8 cellular contexts compared by ENCODE assay signal in genomic region chr1:149285645-149286044, GRCh38.
DNase-seq lines count a peak whose midpoint lies in the region; ATAC-seq, FAIRE-seq and TF ChIP-seq lines count a peak whose summit lies in the region.
"Not testable (repeated sequence)": the region's sequence is repeated elsewhere in the genome, so short reads cannot be mapped to it uniquely, and the experiment has no call there.

No MANE protein-coding gene starts in this region.

- H3K9ac ChIP-seq in astrocyte (ENCODE audit: low read length); smooth muscle cell (ENCODE audit: low read depth): not testable (repeated sequence)

- not testable (repeated sequence) for H3K36me3 ChIP-seq in CD4-positive, CD25-positive, alpha-beta regulatory T cell (ENCODE audit: control insufficient read depth, insufficient read depth, low read length); RWPE2 (ENCODE audit: low read depth); astrocyte (ENCODE audit: insufficient read depth, low read length); smooth muscle cell (ENCODE audit: low read depth); stomach

- not testable (repeated sequence) for H3K4me1 Mint-ChIP-seq in CD4-positive, CD25-positive, alpha-beta regulatory T cell; activated CD8-positive, alpha-beta T cell treated with anti-CD3 and anti-CD28 coated beads for 36 hours (ENCODE audit: low read depth); astrocyte (ENCODE audit: low read depth, unreplicated experiment); mesothelial cell of epicardium

- under 1% methylated on average over 16 of the region's 39 CpGs for WGBS in smooth muscle cell (ENCODE audit: low lambda C conversion rate)
- WGBS in stomach, 5 donors = 1 to 2% (median 2%) methylated on average over 8 to 10 of the region's 39 CpGs; no CpG with 5 or more reads in 2 of the 5 donors

- not testable (repeated sequence) for H3K9me3 Mint-ChIP-seq in CD4-positive, CD25-positive, alpha-beta regulatory T cell; activated CD8-positive, alpha-beta T cell treated with anti-CD3 and anti-CD28 coated beads for 36 hours; astrocyte (ENCODE audit: unreplicated experiment); mesothelial cell of epicardium

- H3K27ac ChIP-seq in CD4-positive, CD25-positive, alpha-beta regulatory T cell (ENCODE audit: insufficient read depth, low read length, poor library complexity, severe bottlenecking); RWPE2 (ENCODE audit: poor library complexity, severe bottlenecking); astrocyte (ENCODE audit: low read depth, low read length); smooth muscle cell (ENCODE audit: low read depth); stomach: not testable (repeated sequence)

- H3F3A ChIP-seq in smooth muscle cell (ENCODE audit: low read depth) = not testable (repeated sequence)

- not testable (repeated sequence) for H4K20me1 ChIP-seq in astrocyte (ENCODE audit: insufficient read depth, low read length); smooth muscle cell (ENCODE audit: low read depth)

- not testable (repeated sequence) for H2AFZ ChIP-seq in astrocyte (ENCODE audit: low read depth, low read length); smooth muscle cell (ENCODE audit: low read depth)

- not testable (repeated sequence) for H3K27ac Mint-ChIP-seq in CD4-positive, CD25-positive, alpha-beta regulatory T cell; activated CD8-positive, alpha-beta T cell treated with anti-CD3 and anti-CD28 coated beads for 36 hours; astrocyte (ENCODE audit: unreplicated experiment)
- peak overlapping the region; percentile 61 for H3K27ac Mint-ChIP-seq in mesothelial cell of epicardium

- intact Hi-C loops in activated CD8-positive, alpha-beta T cell treated with anti-CD3 and anti-CD28 coated beads for 36 hours (cut with micrococcal nuclease); stomach (cut with DNase I; ENCODE audit: low total_unique reads): not testable (repeated sequence)

- H3K4me2 ChIP-seq in astrocyte (ENCODE audit: low read length); smooth muscle cell: not testable (repeated sequence)

- DNase-seq in CD4-positive, CD25-positive, alpha-beta regulatory T cell = peak in 1 of 3 donors; percentile 2
- DNase-seq in RWPE2 (ENCODE audit: low spot score) = peak; percentile 46
- DNase-seq in activated CD8-positive, alpha-beta T cell treated with anti-CD3 and anti-CD28 coated beads for 36 hours = peak; percentile 68
- not testable (repeated sequence) for DNase-seq in astrocyte (ENCODE audit: low read depth); fibroblast of mammary gland (ENCODE audit: low read depth); smooth muscle cell (lab: John Stamatoyannopoulos, UW; ENCODE audit: unreplicated experiment)
- DNase-seq in mesothelial cell of epicardium (ENCODE audit: low spot score in 2 of 2, unreplicated experiment in 2 of 2) = peak in 1 of 2 experiments; percentile 14
- DNase-seq in stomach = peak; percentile 26

- not testable (repeated sequence) for TF ChIP-seq EP300 in stomach (IDR thresholded peaks at IDR 0.05)

- H3K4me3 ChIP-seq in CD4-positive, CD25-positive, alpha-beta regulatory T cell (ENCODE audit: low read depth, low read length); RWPE2 (ENCODE audit: severe bottlenecking); astrocyte (ENCODE audit: insufficient read depth, low read depth, low read length): not testable (repeated sequence)
- H3K4me3 ChIP-seq in fibroblast of mammary gland (ENCODE audit: control insufficient read depth, low read depth, low read length) (peak overlapping the region; percentile 19), smooth muscle cell (peak overlapping the region; percentile 34), stomach (peak overlapping the region in 2 of 4 donors; percentile 24 to 33)

- not testable (repeated sequence) for TF ChIP-seq POLR2A in stomach (IDR thresholded peaks at IDR 0.05)

- ATAC-seq in CD4-positive, CD25-positive, alpha-beta regulatory T cell (ENCODE audit: low read depth in 2 of 2) = peak; percentile 85 to 96
- ATAC-seq in RWPE2 (ENCODE audit: low read depth) = peak; percentile 88
- peak; percentile 86 for ATAC-seq in activated CD8-positive, alpha-beta T cell treated with anti-CD3 and anti-CD28 coated beads for 36 hours

- TF ChIP-seq CTCF in RWPE2 (IDR thresholded peaks at IDR 0.05; ENCODE audit: poor library complexity, severe bottlenecking); activated CD8-positive, alpha-beta T cell treated with anti-CD3 and anti-CD28 coated beads for 36 hours (IDR thresholded peaks at IDR 0.05); astrocyte (IDR thresholded peaks at IDR 0.05; ENCODE audit: insufficient read depth, low read depth, low read length); fibroblast of mammary gland (conservative IDR thresholded peaks at IDR 0.05; ENCODE audit: control insufficient read depth, insufficient read depth, low read depth, low read length); mesothelial cell of epicardium (IDR thresholded peaks at IDR 0.05; ENCODE audit: unreplicated experiment); smooth muscle cell (IDR thresholded peaks at IDR 0.05; ENCODE audit: borderline replicate concordance, insufficient read depth, poor library complexity, severe bottlenecking); stomach (IDR thresholded peaks at IDR 0.05): not testable (repeated sequence)

- not testable (repeated sequence) for FAIRE-seq in astrocyte (lab: Jason Lieb, UNC)

- POLR2A ChIA-PET in activated CD8-positive, alpha-beta T cell treated with anti-CD3 and anti-CD28 coated beads for 36 hours (lab: Charles Lee) = not testable (repeated sequence)

- not testable (repeated sequence) for H3K4me1 ChIP-seq in CD4-positive, CD25-positive, alpha-beta regulatory T cell (ENCODE audit: control insufficient read depth, insufficient read depth, low read length, poor library complexity, severe bottlenecking); RWPE2 (ENCODE audit: insufficient read depth, poor library complexity, severe bottlenecking); astrocyte (ENCODE audit: insufficient read depth, low read length); smooth muscle cell (ENCODE audit: low read depth); stomach

- H3K27me3 Mint-ChIP-seq in CD4-positive, CD25-positive, alpha-beta regulatory T cell; activated CD8-positive, alpha-beta T cell treated with anti-CD3 and anti-CD28 coated beads for 36 hours; astrocyte (ENCODE audit: low read depth, unreplicated experiment); mesothelial cell of epicardium (ENCODE audit: low read depth): not testable (repeated sequence)

- H3K36me3 Mint-ChIP-seq in CD4-positive, CD25-positive, alpha-beta regulatory T cell; activated CD8-positive, alpha-beta T cell treated with anti-CD3 and anti-CD28 coated beads for 36 hours (ENCODE audit: low read depth); astrocyte (ENCODE audit: low read depth, unreplicated experiment); mesothelial cell of epicardium: not testable (repeated sequence)

- H3K27me3 ChIP-seq in CD4-positive, CD25-positive, alpha-beta regulatory T cell (ENCODE audit: control insufficient read depth, insufficient read depth, low read length); RWPE2 (ENCODE audit: insufficient read depth, poor library complexity, severe bottlenecking); astrocyte (ENCODE audit: insufficient read depth, low read length); smooth muscle cell (ENCODE audit: low read depth); stomach: not testable (repeated sequence)

- CTCF ChIA-PET in activated CD8-positive, alpha-beta T cell treated with anti-CD3 and anti-CD28 coated beads for 36 hours (lab: Charles Lee) = not testable (repeated sequence)

- H3K79me2 ChIP-seq in astrocyte (ENCODE audit: insufficient read depth, low read length); smooth muscle cell (ENCODE audit: low read depth): not testable (repeated sequence)

- H3K9me3 ChIP-seq in CD4-positive, CD25-positive, alpha-beta regulatory T cell (ENCODE audit: control insufficient read depth in 2 of 2, low read length in 2 of 2); RWPE2 (ENCODE audit: severe bottlenecking); astrocyte (ENCODE audit: insufficient read depth, low read depth, low read length); smooth muscle cell (replicated peaks; ENCODE audit: low read depth); stomach: not testable (repeated sequence)

- peak overlapping the region in 2 of 4 donors; percentile 77 to 86 for H3K4me3 Mint-ChIP-seq in CD4-positive, CD25-positive, alpha-beta regulatory T cell
- peak overlapping the region; percentile 56 for H3K4me3 Mint-ChIP-seq in activated CD8-positive, alpha-beta T cell treated with anti-CD3 and anti-CD28 coated beads for 36 hours
- H3K4me3 Mint-ChIP-seq in astrocyte (ENCODE audit: unreplicated experiment) (peak overlapping the region; percentile 57), mesothelial cell of epicardium (peak overlapping the region; percentile 75)
